2 cellular contexts compared by ENCODE assay signal in genomic region chr15:85976102-85976501, GRCh38.
TF ChIP-seq lines count a peak whose summit lies in the region.

No MANE protein-coding gene starts in this region.

TF ChIP-seq in HEK293, 187 proteins besides CTCF, POLR2A, EP300 and RAD21 (continued from another document):
- TF ChIP-seq ZNF18 (tag by site-specific recombination; IDR thresholded peaks at IDR 0.05): no peak

TF ChIP-seq in K562, 482 proteins besides CTCF, POLR2A, EP300 and RAD21 (continued from another document):
- TF ChIP-seq NR2C2 (CRISPR knock-in tag; IDR thresholded peaks at IDR 0.05): no peak
- no peak for TF ChIP-seq NR2C2 (tag; IDR thresholded peaks at IDR 0.05)
- TF ChIP-seq ZBTB8A (IDR thresholded peaks at IDR 0.05; ENCODE audit: partially characterized antibody): no peak
